In the genomic region with DNA sequence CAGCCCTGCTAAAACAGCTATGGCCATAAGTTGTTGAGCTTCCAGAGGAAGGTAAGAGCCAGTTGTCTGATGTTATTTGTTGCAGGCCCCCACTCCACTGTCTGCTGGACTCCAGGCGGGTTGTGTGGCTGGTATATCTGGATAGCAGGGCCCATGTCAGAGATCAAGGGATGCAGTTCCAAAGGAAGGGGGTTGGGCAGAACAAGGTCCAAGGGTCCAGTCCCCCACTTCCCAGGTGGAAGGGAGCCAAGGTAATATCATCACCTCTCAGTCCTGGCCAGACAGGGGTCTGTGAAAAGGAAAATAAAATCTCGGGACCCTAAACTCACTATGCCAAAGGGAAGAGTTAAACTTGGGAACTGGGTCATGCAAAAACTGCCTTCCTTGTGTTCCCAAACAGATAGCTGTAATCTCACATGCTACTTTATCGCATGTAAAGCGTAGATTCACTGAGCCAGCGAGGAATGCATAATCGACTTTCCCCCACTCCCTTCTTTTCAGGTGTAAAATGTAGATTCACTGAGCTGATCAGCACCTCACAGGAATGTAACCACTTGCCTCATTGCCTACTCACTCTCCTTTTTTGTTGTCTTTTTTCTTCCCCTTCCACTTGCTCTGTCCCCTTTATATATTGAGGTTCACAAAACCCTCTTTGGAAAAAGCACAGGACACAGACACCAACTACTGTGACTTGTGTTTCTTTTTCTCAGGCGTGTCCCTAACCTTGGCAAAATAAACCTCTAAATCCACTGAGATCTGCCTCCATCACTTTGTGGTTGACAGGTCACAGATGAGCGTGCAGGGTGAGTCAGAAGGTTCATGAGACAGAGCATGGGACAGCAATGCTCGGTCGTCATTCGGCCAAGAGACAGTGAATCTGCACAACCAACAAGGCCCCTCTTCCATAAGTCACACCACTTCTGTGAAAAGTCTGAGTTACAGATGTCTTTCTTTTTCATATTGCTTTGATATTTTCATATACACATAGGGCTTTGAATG, we compare ENCODE assay signal across 16 cellular contexts.
DNase-seq lines count a peak whose midpoint lies in the region; ATAC-seq, FAIRE-seq and TF ChIP-seq lines count a peak whose summit lies in the region.
"Had no signal": no experiment of that assay in that cellular context is flagged by ENCODE, and none has a peak within 500 bp of the region (broad histone marks: within the 10 kb centered on the region; RNA-seq: fewer than 3 reads in every experiment).

No MANE protein-coding gene starts in this region.

- H3K4me3 Mint-ChIP-seq in HFFc6, result no peak overlapping the region
- H3K4me3 Mint-ChIP-seq: CD8-positive, alpha-beta memory T cell; neural progenitor cell; T-cell had no signal

- H3K79me2 ChIP-seq in K562 (ENCODE audit: control insufficient read depth, insufficient read depth, low read length), result no peaks in the 10 kb centered on the region

- no peak for FAIRE-seq in K562 (lab: Jason Lieb, UNC)

- no peaks in the 10 kb centered on the region for H4K20me1 ChIP-seq in K562 (replicated peaks; ENCODE audit: control insufficient read depth, insufficient read depth, low read length)

- H3K4me3 ChIP-seq in K562, result no peak overlapping the region
- H3K4me3 ChIP-seq: cardiac muscle cell, neural progenitor cell, PC-9, thoracic aorta had no signal

- no peaks in the 10 kb centered on the region for H3K9me1 ChIP-seq in K562 (ENCODE audit: control insufficient read depth, insufficient read depth, low read length)

- no peaks in the 10 kb centered on the region for H3K4me1 ChIP-seq in K562 (replicated peaks in 1 of 2; ENCODE audit: control insufficient read depth in 2 of 2, insufficient read depth in 2 of 2, low read length in 2 of 2)

- no peak for TF ChIP-seq EP300 in K562 (IDR thresholded peaks at IDR 0.05; ENCODE audit: low read length)

- peaks cover 61% of the 10 kb centered on the region for H3K27me3 Mint-ChIP-seq in HFFc6 (ENCODE audit: insufficient read depth)

- H3K4me2 ChIP-seq in K562 (ENCODE audit: insufficient read depth, low read length), result no peak overlapping the region
- H3K4me2 ChIP-seq: neural progenitor cell had no signal

- no peak for TF ChIP-seq POLR2A in K562 (conservative IDR thresholded peaks at IDR 0.05)

- in situ Hi-C loops in K562 (cut with MboI), result no loop called here

- no peaks in the 10 kb centered on the region; the same call in 1 of the 2 replicates for H3K9me3 ChIP-seq in K562 (replicated peaks; ENCODE audit: control insufficient read depth, insufficient read depth, low read depth, low read length)
- H3K9me3 ChIP-seq: thoracic aorta had no signal

- peaks cover 15% of the 10 kb centered on the region for H3K9me3 Mint-ChIP-seq in HFFc6
- H3K9me3 Mint-ChIP-seq: CD8-positive, alpha-beta memory T cell; neural progenitor cell; T-cell had no signal

- H3K36me3 ChIP-seq in K562 (ENCODE audit: control insufficient read depth, insufficient read depth, low read length), result no peaks in the 10 kb centered on the region
- H3K36me3 ChIP-seq: cardiac muscle cell, neural progenitor cell, thoracic aorta had no signal

- H3K4me1 Mint-ChIP-seq in HFFc6 (ENCODE audit: low read depth), result peaks cover 15% of the 10 kb centered on the region
- H3K4me1 Mint-ChIP-seq: CD8-positive, alpha-beta memory T cell had no signal

- POLR2A ChIA-PET in K562 (lab: Yijun Ruan, JAX) (interaction anchor here (0.8 to 1.5 kb wide), 3 partner anchors 10 to 81 kb away, joined by 3 to 5 read pairs (median 3); no protein-coding TSS in a partner anchor), RWPE1 (lab: Yijun Ruan, JAX; ENCODE audit: low non-redundant PET) (no interaction called here)

- no peak overlapping the region for H3K9ac ChIP-seq in K562 (ENCODE audit: insufficient read depth in 1 of 2, low read depth in 2 of 2, low read length in 2 of 2)
- H3K9ac ChIP-seq: neural progenitor cell had no signal

- CTCF ChIA-PET in K562 (lab: Yijun Ruan, JAX; ENCODE audit: low intra/inter-chr PET ratio) (no interaction called here), RWPE1 (lab: Yijun Ruan, JAX) (no interaction called here)

- intact Hi-C loops in K562 (cut with micrococcal nuclease), result no loop called here

- WGBS in K562 (ENCODE audit: insufficient coverage, low coverage, missing lambda C conversion rate), result 2% methylated on average over 11 of the region's 11 CpGs

- H3K27ac ChIP-seq in K562 (ENCODE audit: extremely low read depth, low read depth, low read length) (no peak overlapping the region), RWPE1 (no peak overlapping the region)
- H3K27ac ChIP-seq: cardiac muscle cell, neural progenitor cell, thoracic aorta had no signal

- no peak overlapping the region for H2AFZ ChIP-seq in K562 (ENCODE audit: low read depth, low read length)
- H2AFZ ChIP-seq: neural progenitor cell, PC-9 had no signal

- no peak overlapping the region for H3K27ac Mint-ChIP-seq in HFFc6
- H3K27ac Mint-ChIP-seq: CD8-positive, alpha-beta memory T cell; neural progenitor cell; T-cell had no signal

- no peak for TF ChIP-seq RAD21 in K562 (CRISPR knock-in tag; conservative IDR thresholded peaks at IDR 0.05 in 1 of 2, IDR thresholded peaks at IDR 0.05 in 1 of 2)

- DNase-seq in EH (ENCODE audit: low read depth) (peak; percentile 75), HFFc6 (peak; percentile 19), K562 (ENCODE audit: extremely low read depth in 1 of 4, low spot score in 3 of 4) (no peak), mesenteric fat pad (ENCODE audit: low spot score) (peak; percentile 43), RWPE1 (ENCODE audit: low spot score) (no peak), putamen (ENCODE audit: low spot score) (no peak)
- DNase-seq: activated CD4-positive, CD25-positive, alpha-beta regulatory T cell treated with anti-CD3 and anti-CD28 coated beads, Interleukin-2, amount 50 U/mL, for 72 hours; activated gamma-delta T cell; CD8-positive, alpha-beta memory T cell; NCI-H1048; T-cell had no signal

- no TSS peak for BruUV-seq in K562 (replicated peaks; lab: Mats Ljungman, UMichigan)

- ATAC-seq in K562 (no peak), HG02970 (IDR thresholded peaks at IDR 0.05; ENCODE audit: low FRiP score, unreplicated experiment) (no peak)
- ATAC-seq: T-cell had no signal

- peaks cover 9% of the 10 kb centered on the region for H3K36me3 Mint-ChIP-seq in HFFc6 (ENCODE audit: low read depth)
- H3K36me3 Mint-ChIP-seq: CD8-positive, alpha-beta memory T cell; neural progenitor cell; T-cell had no signal

- H3K27me3 ChIP-seq in K562 (ENCODE audit: control insufficient read depth in 2 of 2, insufficient read depth in 2 of 2, low read length in 2 of 2), result peaks cover 23 to 84% of the 10 kb centered on the region in 2 experiments; a peak in 4 of 5 replicates
- H3K27me3 ChIP-seq: cardiac muscle cell, neural progenitor cell had no signal

- TF ChIP-seq CTCF in HFFc6 (IDR thresholded peaks at IDR 0.05) (no peak), K562 (IDR thresholded peaks at IDR 0.05 in 2 of 3, conservative IDR thresholded peaks at IDR 0.05 in 1 of 3; ENCODE audit: insufficient read depth in 2 of 3, low read depth in 1 of 3, low read length in 3 of 3) (no peak), RWPE1 (conservative IDR thresholded peaks at IDR 0.05; ENCODE audit: low read depth) (no peak)

TF ChIP-seq in K562, 482 proteins besides CTCF, POLR2A, EP300 and RAD21:
- TF ChIP-seq ZNF766 (CRISPR knock-in tag; conservative IDR thresholded peaks at IDR 0.05) (peak; percentile 91), ZNF445 (CRISPR knock-in tag; IDR thresholded peaks at IDR 0.05; ENCODE audit: low read depth) (no peak)

Comparison
In these comparisons a context has a peak if more than half of its experiments do, and no peak if none do; other contexts are left out.
1. DNase-seq: peak in EH (single experiment), HFFc6 (single experiment) and mesenteric fat pad (single experiment); none in K562 (0 of 4), RWPE1 (single experiment) and putamen (single experiment).